ENCODE assay signal across 7 cellular contexts in the genomic region with DNA sequence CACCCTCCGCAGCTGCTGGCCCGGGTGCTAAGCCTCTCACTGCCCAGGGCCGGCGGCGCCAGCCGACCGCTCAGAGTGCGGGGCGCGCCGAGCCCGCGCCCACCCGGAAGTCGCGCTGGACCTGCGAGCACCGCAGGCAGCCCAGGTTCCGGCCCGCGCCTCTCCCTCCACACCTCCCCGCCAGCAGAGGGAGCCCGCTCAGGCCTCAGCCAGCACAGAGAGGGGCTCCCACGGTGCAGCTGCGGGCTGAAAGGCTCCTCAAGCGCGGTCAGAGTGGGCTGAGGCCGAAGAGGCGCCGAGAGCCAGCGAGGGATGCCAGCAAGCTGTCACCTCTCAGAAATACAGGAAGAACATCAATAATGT.
DNase-seq lines count a peak whose midpoint lies in the region; ATAC-seq, FAIRE-seq and TF ChIP-seq lines count a peak whose summit lies in the region.
"Not testable (repeated sequence)": the region's sequence is repeated elsewhere in the genome, so short reads cannot be mapped to it uniquely, and the experiment has no call there.

No MANE protein-coding gene starts in this region.

- not testable (repeated sequence) for TF ChIP-seq CTCF in colonic mucosa (IDR thresholded peaks at IDR 0.05); keratinocyte (optimal IDR thresholded peaks at IDR 0.05 in 1 of 3, IDR thresholded peaks at IDR 0.05 in 1 of 3, conservative IDR thresholded peaks at IDR 0.05 in 1 of 3; ENCODE audit: extremely low read depth in 1 of 3, insufficient read depth in 2 of 3, low read length in 3 of 3); psoas muscle (IDR thresholded peaks at IDR 0.05)

- H4K20me1 ChIP-seq in keratinocyte (ENCODE audit: control insufficient read depth, extremely low read depth, insufficient read depth, low read length) = not testable (repeated sequence)

- dilution Hi-C loops in keratinocyte (cut with MboI; ENCODE audit: extremely low pct_ligation_motif_present, low sequenced_read_pairs) = not testable (repeated sequence)

- FAIRE-seq in keratinocyte (lab: Jason Lieb, UNC) = not testable (repeated sequence)

- H3K4me3 ChIP-seq in colonic mucosa (peak overlapping the region; percentile 38), keratinocyte (ENCODE audit: control insufficient read depth in 2 of 3, extremely low read depth in 1 of 3, insufficient read depth in 2 of 3, low read depth in 1 of 3, low read length in 3 of 3) (peak overlapping the region in 1 of 3 experiments; percentile 29), psoas muscle (peak overlapping the region; percentile 68)

- not testable (repeated sequence) for H2AFZ ChIP-seq in keratinocyte (ENCODE audit: control insufficient read depth, low read length)

- not testable (repeated sequence) for H3K9ac ChIP-seq in colonic mucosa (ENCODE audit: low read depth in 2 of 2, low read length in 2 of 2)
- peak overlapping the region; percentile 33 for H3K9ac ChIP-seq in keratinocyte (ENCODE audit: control insufficient read depth, extremely low read depth, insufficient read depth, low read length)

- peak; percentile 93 for ATAC-seq in GM19023 (IDR thresholded peaks at IDR 0.05; ENCODE audit: unreplicated experiment)
- ATAC-seq in HG02852 (IDR thresholded peaks at IDR 0.05; ENCODE audit: unreplicated experiment) = peak; percentile 74
- peak; percentile 89 to 96 (median 92) for ATAC-seq in psoas muscle

- intact Hi-C loops in colonic mucosa (cut with DNase I); psoas muscle (cut with DNase I): not testable (repeated sequence)

- H3K9me1 ChIP-seq in keratinocyte (ENCODE audit: control insufficient read depth, extremely low read depth, insufficient read depth, low read length) = not testable (repeated sequence)

- H3K27ac ChIP-seq in colonic mucosa = peak overlapping the region; percentile 80
- H3K27ac ChIP-seq in keratinocyte (ENCODE audit: control insufficient read depth, insufficient read depth, low read length) = not testable (repeated sequence)
- H3K27ac ChIP-seq in psoas muscle = peak overlapping the region; percentile 86

- not testable (repeated sequence) for H3K9me3 ChIP-seq in colonic mucosa; keratinocyte (ENCODE audit: control insufficient read depth, low read depth, low read length); psoas muscle

- not testable (repeated sequence) for H3K79me2 ChIP-seq in keratinocyte (ENCODE audit: control insufficient read depth, insufficient read depth, low read length)

- not testable (repeated sequence) for H3K36me3 ChIP-seq in colonic mucosa; keratinocyte (ENCODE audit: control insufficient read depth in 2 of 2, extremely low read depth in 1 of 2, insufficient read depth in 2 of 2, low read length in 2 of 2); psoas muscle (ENCODE audit: insufficient read depth in 1 of 2, low read depth in 1 of 2)

- H3K4me2 ChIP-seq in keratinocyte (ENCODE audit: control insufficient read depth, extremely low read depth, insufficient read depth, low read depth, low read length) = not testable (repeated sequence)

- WGBS in psoas muscle, 3 donors = 0 to 10% methylated on average over 10 to 15 of the region's 31 CpGs; no CpG with 5 or more reads in 1 of the 3 donors

- peak; percentile 17 for DNase-seq in NCI-H128 (lab: John Stamatoyannopoulos, UW; ENCODE audit: unreplicated experiment)
- peak in 2 of 3 experiments; percentile 19 to 45 for DNase-seq in activated CD8-positive, alpha-beta memory T cell treated with anti-CD3 and anti-CD28 coated beads for 48 hours (ENCODE audit: low read depth in 2 of 3, low spot score in 2 of 3)
- not testable (repeated sequence) for DNase-seq in colonic mucosa; keratinocyte (ENCODE audit: low read depth, low spot score); psoas muscle

- H3K4me1 ChIP-seq in colonic mucosa; keratinocyte (ENCODE audit: control insufficient read depth, extremely low read depth, insufficient read depth, low read length); psoas muscle: not testable (repeated sequence)

- not testable (repeated sequence) for H3K27me3 ChIP-seq in colonic mucosa; keratinocyte (ENCODE audit: control insufficient read depth, extremely low read depth, insufficient read depth, low read length); psoas muscle (ENCODE audit: insufficient read depth in 3 of 3, low read length in 2 of 3)
